In genomic region chr19:22088541-22089144, GRCh38 we compare ENCODE assay signal across 1 cellular context.
TF ChIP-seq lines count a peak whose summit lies in the region.

No MANE protein-coding gene starts in this region.

TF ChIP-seq in H1, 55 proteins besides CTCF, POLR2A, EP300 and RAD21:
- no peak for TF ChIP-seq RNF2 (IDR thresholded peaks at IDR 0.05; ENCODE audit: borderline replicate concordance, low read depth, low read length, missing control alignments, poor library complexity, severe bottlenecking)
- peak; percentile 69 for TF ChIP-seq ZNF274 (IDR thresholded peaks at IDR 0.05; ENCODE audit: borderline replicate concordance, extremely low read depth, low read length)
- TF ChIP-seq SIRT6 (IDR thresholded peaks at IDR 0.05; ENCODE audit: low read length) = no peak
- TF ChIP-seq KDM1A (IDR thresholded peaks at IDR 0.05; ENCODE audit: borderline replicate concordance, low read length) = no peak
- TF ChIP-seq YY1 (IDR thresholded peaks at IDR 0.05; ENCODE audit: low read depth, low read length) = no peak
- no peak for TF ChIP-seq HDAC2 (IDR thresholded peaks at IDR 0.05; ENCODE audit: borderline replicate concordance in 1 of 2, low read depth in 2 of 2, low read length in 2 of 2)
